ENCODE assay signal across 20 cellular contexts in genomic region chr20:25534845-25535244, GRCh38. TPM values are rescaled to one million over a fixed set of nuclear protein-coding genes. Genes with fewer than 3 reads are reported as not detected.
DNase-seq lines count a peak whose midpoint lies in the region; ATAC-seq and TF ChIP-seq lines count a peak whose summit lies in the region.
"Had no signal": no experiment of that assay in that cellular context is flagged by ENCODE, and none has a peak within 500 bp of the region (broad histone marks: within the 10 kb centered on the region; RNA-seq: fewer than 3 reads in every experiment).

No MANE protein-coding gene starts in this region.

- no peak overlapping the region for H2AFZ ChIP-seq in neural progenitor cell (replicated peaks)
- H2AFZ ChIP-seq: GM23248 had no signal

- H3K4me3 Mint-ChIP-seq in endodermal cell (no peak overlapping the region), neural progenitor cell (no peak overlapping the region)
- no peak overlapping the region for H3K4me3 Mint-ChIP-seq in activated CD4-positive, alpha-beta memory T cell treated with anti-CD3 and anti-CD28 coated beads for 36 hours
- H3K4me3 Mint-ChIP-seq: CD8-positive, alpha-beta memory T cell had no signal

- POLR2A ChIA-PET in activated CD4-positive, alpha-beta memory T cell treated with anti-CD3 and anti-CD28 coated beads for 36 hours (lab: Charles Lee) = no interaction called here

- H3K79me2 ChIP-seq in neural progenitor cell (ENCODE audit: low read depth) = peaks cover 49% of the 10 kb centered on the region

- CTCF ChIA-PET in activated CD4-positive, alpha-beta memory T cell treated with anti-CD3 and anti-CD28 coated beads for 36 hours (lab: Charles Lee) = no interaction called here

- H3K27me3 ChIP-seq in left ventricle myocardium inferior (ENCODE audit: low read depth) (no peaks in the 10 kb centered on the region), endodermal cell (ENCODE audit: control insufficient read depth, insufficient read depth, low read length, poor library complexity, severe bottlenecking) (no peaks in the 10 kb centered on the region), neural progenitor cell (no peaks in the 10 kb centered on the region)
- H3K27me3 ChIP-seq: SJSA1 had no signal

- H3K36me3 ChIP-seq in left ventricle myocardium inferior (no peaks in the 10 kb centered on the region), endodermal cell (ENCODE audit: control insufficient read depth, insufficient read depth, low read length) (peaks cover 35% of the 10 kb centered on the region), neural progenitor cell (no peaks in the 10 kb centered on the region)
- H3K36me3 ChIP-seq: SJSA1 had no signal

- intact Hi-C loops in left ventricle myocardium inferior (cut with micrococcal nuclease) = no loop called here
- intact Hi-C loops in Right ventricle myocardium superior (cut with DNase I) = no loop called here
- intact Hi-C loops in activated CD4-positive, alpha-beta memory T cell treated with anti-CD3 and anti-CD28 coated beads for 36 hours (cut with micrococcal nuclease) = no loop called here

- H3K9me3 ChIP-seq in left ventricle myocardium inferior (replicated peaks) = no peaks in the 10 kb centered on the region
- H3K9me3 ChIP-seq in endodermal cell (ENCODE audit: control insufficient read depth, low read length) = peaks cover 22% of the 10 kb centered on the region
- no peaks in the 10 kb centered on the region for H3K9me3 ChIP-seq in neural progenitor cell (ENCODE audit: low read depth)
- H3K9me3 ChIP-seq: SJSA1 had no signal

- TF ChIP-seq CTCF in left ventricle myocardium inferior (IDR thresholded peaks at IDR 0.05; ENCODE audit: borderline replicate concordance) (no peak), endodermal cell (conservative IDR thresholded peaks at IDR 0.05) (no peak), neural progenitor cell (IDR thresholded peaks at IDR 0.05) (no peak)

- no peak overlapping the region for H3K4me3 ChIP-seq in left ventricle myocardium inferior
- H3K4me3 ChIP-seq in endodermal cell (ENCODE audit: low read length) = no peak overlapping the region
- no peak overlapping the region for H3K4me3 ChIP-seq in neural progenitor cell
- H3K4me3 ChIP-seq: GM23248, SJSA1 had no signal

- H4K20me1 ChIP-seq in neural progenitor cell (ENCODE audit: low read depth) = peaks cover 42% of the 10 kb centered on the region

- H3K27ac Mint-ChIP-seq in endodermal cell = peak overlapping the region; percentile 26
- no peak overlapping the region for H3K27ac Mint-ChIP-seq in neural progenitor cell
- no peak overlapping the region for H3K27ac Mint-ChIP-seq in activated CD4-positive, alpha-beta memory T cell treated with anti-CD3 and anti-CD28 coated beads for 36 hours
- H3K27ac Mint-ChIP-seq: CD8-positive, alpha-beta memory T cell had no signal

- 91 to 95% methylated on average over 6 of the region's 7 CpGs for WGBS in endodermal cell (ENCODE audit: insufficient coverage in 1 of 2, insufficient read length in 1 of 2), 2 experiments

- H3K9ac ChIP-seq in endodermal cell (ENCODE audit: extremely low read depth, low read length, poor library complexity, severe bottlenecking) (no peak overlapping the region), neural progenitor cell (no peak overlapping the region)
- H3K9ac ChIP-seq: GM23248 had no signal

- H3K27me3 Mint-ChIP-seq in endodermal cell (ENCODE audit: insufficient read depth) (no peaks in the 10 kb centered on the region), neural progenitor cell (ENCODE audit: insufficient read depth, low read depth) (peaks cover 3% of the 10 kb centered on the region)
- no peaks in the 10 kb centered on the region for H3K27me3 Mint-ChIP-seq in activated CD4-positive, alpha-beta memory T cell treated with anti-CD3 and anti-CD28 coated beads for 36 hours

- DNase-seq in left ventricle myocardium inferior (no peak), Right ventricle myocardium superior (no peak), endodermal cell (no peak), medulla oblongata (ENCODE audit: extremely low spot score) (peak; percentile 30), neural progenitor cell (ENCODE audit: low spot score) (no peak)
- DNase-seq in activated CD4-positive, alpha-beta memory T cell treated with anti-CD3 and anti-CD28 coated beads for 36 hours = no peak
- DNase-seq: 8988T; Calu3; CD8-positive, alpha-beta memory T cell; DMS153; GM23248; Kasumi-1; NCI-H187; NCI-H446; NCI-H526; OCI-M1 had no signal

- H3F3A ChIP-seq in neural progenitor cell (ENCODE audit: low read depth) = no peaks in the 10 kb centered on the region

- ATAC-seq in Right ventricle myocardium superior (ENCODE audit: poor library complexity) (no peak), GM19463 (IDR thresholded peaks at IDR 0.05; ENCODE audit: unreplicated experiment) (no peak)
- ATAC-seq: HCT116 had no signal

- H3K36me3 Mint-ChIP-seq in endodermal cell (ENCODE audit: low read depth) (peaks cover 47% of the 10 kb centered on the region), neural progenitor cell (peaks cover 17% of the 10 kb centered on the region)
- H3K36me3 Mint-ChIP-seq in activated CD4-positive, alpha-beta memory T cell treated with anti-CD3 and anti-CD28 coated beads for 36 hours = peaks cover 4% of the 10 kb centered on the region

- H3K27ac ChIP-seq in left ventricle myocardium inferior (replicated peaks) (peak overlapping the region; percentile 78), endodermal cell (ENCODE audit: low read depth, low read length) (no peak overlapping the region), neural progenitor cell (no peak overlapping the region)
- H3K27ac ChIP-seq: C4-2B, GM23248, SJSA1 had no signal

- H3K4me1 ChIP-seq in left ventricle myocardium inferior (peaks cover 77% of the 10 kb centered on the region), endodermal cell (ENCODE audit: control insufficient read depth, insufficient read depth, low read length) (peaks cover 10% of the 10 kb centered on the region), neural progenitor cell (peaks cover 10% of the 10 kb centered on the region)
- H3K4me1 ChIP-seq: SJSA1 had no signal

- H3K9me3 Mint-ChIP-seq in endodermal cell = peaks cover 27% of the 10 kb centered on the region
- peaks cover 2% of the 10 kb centered on the region for H3K9me3 Mint-ChIP-seq in neural progenitor cell
- H3K9me3 Mint-ChIP-seq in activated CD4-positive, alpha-beta memory T cell treated with anti-CD3 and anti-CD28 coated beads for 36 hours = peaks cover 8% of the 10 kb centered on the region

- peaks cover 30% of the 10 kb centered on the region for H3K4me1 Mint-ChIP-seq in endodermal cell
- peaks cover 53% of the 10 kb centered on the region for H3K4me1 Mint-ChIP-seq in neural progenitor cell
- no peaks in the 10 kb centered on the region for H3K4me1 Mint-ChIP-seq in activated CD4-positive, alpha-beta memory T cell treated with anti-CD3 and anti-CD28 coated beads for 36 hours (ENCODE audit: low read depth)
- H3K4me1 Mint-ChIP-seq: CD8-positive, alpha-beta memory T cell had no signal

- H3K4me2 ChIP-seq in neural progenitor cell = no peak overlapping the region

RNA-seq across cellular contexts. Expression of gene NINL, which starts 50.5 kb away (rescaled TPM):
- total RNA-seq in left ventricle myocardium inferior (1.8 TPM), Right ventricle myocardium superior (10.7 TPM), endodermal cell (100 to 1,000 TPM in 1 of 2 donors, 10 to 100 TPM in 1; 78.5 to 101 TPM), neural progenitor cell (ENCODE audit: low replicate concordance) (21.5 and 32.2 TPM in 2 replicates)
- 48.7 TPM for polyA plus RNA-seq in endodermal cell (2013, experiment 1 of 2)
- 43.3 TPM for polyA plus RNA-seq in endodermal cell (2013, experiment 2 of 2)
- total RNA-seq in activated CD4-positive, alpha-beta memory T cell treated with anti-CD3 and anti-CD28 coated beads for 36 hours = 1 to 10 TPM; 2.7 to 3.9 TPM
